In the genomic region with DNA sequence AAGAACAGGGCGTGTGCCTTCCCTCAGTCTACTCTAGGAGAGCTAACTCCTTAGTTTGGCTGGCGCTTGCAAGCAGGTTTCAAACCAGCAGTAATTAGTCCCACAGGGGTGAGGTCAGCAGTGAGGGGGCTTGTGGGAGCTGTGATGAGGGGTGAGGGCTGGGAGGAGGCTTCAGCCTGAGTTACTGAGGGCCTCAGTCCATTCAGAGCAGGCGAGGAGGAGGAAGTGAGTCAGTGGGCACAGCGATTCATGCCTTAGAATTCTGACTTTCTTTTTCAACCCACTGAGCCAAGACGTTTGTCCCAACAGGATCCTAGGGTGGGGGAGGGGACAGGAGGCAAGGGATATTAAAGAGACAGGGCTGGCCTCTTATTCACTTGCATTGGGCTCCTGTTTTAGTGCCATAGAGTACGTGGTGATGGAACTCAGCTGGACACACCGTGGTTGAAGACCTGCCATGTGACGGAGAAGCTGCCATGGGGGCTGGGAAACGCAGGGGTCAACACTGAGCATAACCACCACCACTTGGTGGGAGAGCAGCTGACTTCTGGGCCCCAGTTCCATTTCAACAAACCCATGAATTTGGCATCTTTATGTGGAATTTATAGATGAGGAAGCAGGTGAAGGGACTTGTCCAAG, we compare ENCODE assay signal across 12 cellular contexts. TPM values are rescaled to one million over a fixed set of nuclear protein-coding genes. Genes with fewer than 3 reads are reported as not detected.
A peak's percentile ranks its signal among the peaks of the same experiment; 100 is the strongest.
DNase-seq lines count a peak whose midpoint lies in the region; ATAC-seq and TF ChIP-seq lines count a peak whose summit lies in the region.
"Had no signal": no experiment of that assay in that cellular context is flagged by ENCODE, and none has a peak within 500 bp of the region (broad histone marks: within the 10 kb centered on the region; RNA-seq: fewer than 3 reads in every experiment).

No MANE protein-coding gene starts in this region.

- no peaks in the 10 kb centered on the region for H3K9me3 ChIP-seq in SK-N-SH
- no peaks in the 10 kb centered on the region for H3K9me3 ChIP-seq in suprapubic skin

- TF ChIP-seq CTCF in SK-N-SH (IDR thresholded peaks at IDR 0.05) = no peak
- no peak for TF ChIP-seq CTCF in fibroblast of the aortic adventitia (IDR thresholded peaks at IDR 0.05; ENCODE audit: insufficient read depth, low read length)
- TF ChIP-seq CTCF in suprapubic skin (IDR thresholded peaks at IDR 0.05) = no peak

- peak overlapping the region; percentile 11 for H3K27ac Mint-ChIP-seq in activated T-cell treated with anti-CD3 and anti-CD28 coated beads, Interleukin-2, amount 50 U/mL, for 24 hours
- H3K27ac Mint-ChIP-seq: stimulated activated memory B cell treated with anti-CD40 and anti-IgM and Interleukin-4, amounts not matched to agents 10 μg/mL and 1 μg/mL and 100 μg/mL, for 72 hours; T-helper 17 cell had no signal

- no peaks in the 10 kb centered on the region for H3K9me3 Mint-ChIP-seq in activated T-cell treated with anti-CD3 and anti-CD28 coated beads, Interleukin-2, amount 50 U/mL, for 24 hours
- H3K9me3 Mint-ChIP-seq in activated T-cell treated with anti-CD3 and anti-CD28 coated beads, Interleukin-2, amount 50 U/mL, for 4 hours = no peaks in the 10 kb centered on the region
- H3K9me3 Mint-ChIP-seq: stimulated activated memory B cell treated with anti-CD40 and anti-IgM and Interleukin-4, amounts not matched to agents 10 μg/mL and 1 μg/mL and 100 μg/mL, for 72 hours had no signal

- CTCF ChIA-PET in SK-N-SH (lab: Yijun Ruan, JAX) = interaction anchor here (0.9 to 6.4 kb wide), 7 partner anchors 8 to 51 kb away, joined by 3 to 52 read pairs (median 7); partner anchors contain the start of gene ITGA3

- H3K4me3 ChIP-seq in SK-N-SH (ENCODE audit: low read depth in 2 of 2, low read length in 1 of 2) (no peak overlapping the region), fibroblast of the aortic adventitia (ENCODE audit: low read depth, low read length) (no peak overlapping the region), suprapubic skin (no peak overlapping the region)

- no peaks in the 10 kb centered on the region for H3K9me2 ChIP-seq in SK-N-SH

- peaks cover 17% of the 10 kb centered on the region for H3K79me2 ChIP-seq in SK-N-SH (ENCODE audit: insufficient read depth)

- H4K20me1 ChIP-seq in SK-N-SH (ENCODE audit: insufficient read depth) = no peaks in the 10 kb centered on the region

- H3K4me1 ChIP-seq in SK-N-SH (ENCODE audit: control insufficient read depth in 1 of 2, insufficient read depth in 2 of 2, low read depth in 1 of 2, low read length in 1 of 2) = peaks cover 25 to 64% of the 10 kb centered on the region in 2 experiments
- peaks cover 30% of the 10 kb centered on the region for H3K4me1 ChIP-seq in suprapubic skin

- ATAC-seq in activated T-cell treated with anti-CD3 and anti-CD28 coated beads, Interleukin-2, amount 50 U/mL, for 4 hours = no peak
- no peak for ATAC-seq in HG03025 (IDR thresholded peaks at IDR 0.05; ENCODE audit: low FRiP score, unreplicated experiment)
- ATAC-seq: stimulated activated memory B cell treated with anti-CD40 and anti-IgM and Interleukin-4, amounts not matched to agents 10 μg/mL and 1 μg/mL and 100 μg/mL, for 72 hours; T-helper 17 cell had no signal

- H3K4me1 Mint-ChIP-seq in activated T-cell treated with anti-CD3 and anti-CD28 coated beads, Interleukin-2, amount 50 U/mL, for 24 hours (ENCODE audit: low read depth) = peaks cover 37% of the 10 kb centered on the region
- peaks cover 10% of the 10 kb centered on the region for H3K4me1 Mint-ChIP-seq in activated T-cell treated with anti-CD3 and anti-CD28 coated beads, Interleukin-2, amount 50 U/mL, for 4 hours (ENCODE audit: low read depth)

- WGBS in SK-N-SH (ENCODE audit: low lambda C conversion rate) = 45% methylated on average over 9 of the region's 9 CpGs
- 53% methylated on average over 9 of the region's 9 CpGs for WGBS in suprapubic skin

- H3K27ac ChIP-seq in SK-N-SH (ENCODE audit: low read depth in 2 of 2, low read length in 1 of 2) = peak overlapping the region; percentile 40 to 100; a peak in 3 of 4 replicates
- peak overlapping the region; percentile 34 for H3K27ac ChIP-seq in suprapubic skin

- peaks cover 60% of the 10 kb centered on the region for H3F3A ChIP-seq in SK-N-SH (replicated peaks; ENCODE audit: insufficient read depth)

- POLR2A ChIA-PET in SK-N-SH (lab: Yijun Ruan, JAX) = interaction anchor here (0.7 kb wide), 1 partner anchor 10 kb away, joined by 3 read pairs; no protein-coding TSS in a partner anchor

- TF ChIP-seq EP300 in SK-N-SH (IDR thresholded peaks at IDR 0.05; ENCODE audit: borderline replicate concordance in 1 of 2, low read depth in 1 of 2, low read length in 1 of 2) (peak in 1 of 2 experiments; percentile 76; a peak in 1 of 4 replicates), suprapubic skin (IDR thresholded peaks at IDR 0.05) (no peak)

- H3K4me3 Mint-ChIP-seq in activated T-cell treated with anti-CD3 and anti-CD28 coated beads, Interleukin-2, amount 50 U/mL, for 24 hours = no peak overlapping the region
- H3K4me3 Mint-ChIP-seq in activated T-cell treated with anti-CD3 and anti-CD28 coated beads, Interleukin-2, amount 50 U/mL, for 4 hours = no peak overlapping the region
- H3K4me3 Mint-ChIP-seq: stimulated activated memory B cell treated with anti-CD40 and anti-IgM and Interleukin-4, amounts not matched to agents 10 μg/mL and 1 μg/mL and 100 μg/mL, for 72 hours; T-helper 17 cell had no signal

- H3K27me3 Mint-ChIP-seq in activated T-cell treated with anti-CD3 and anti-CD28 coated beads, Interleukin-2, amount 50 U/mL, for 24 hours = peaks cover 5% of the 10 kb centered on the region
- peaks cover 13% of the 10 kb centered on the region for H3K27me3 Mint-ChIP-seq in activated T-cell treated with anti-CD3 and anti-CD28 coated beads, Interleukin-2, amount 50 U/mL, for 4 hours (ENCODE audit: low read depth)

- DNase-seq in activated T-cell treated with anti-CD3 and anti-CD28 coated beads, Interleukin-2, amount 50 U/mL, for 24 hours = no peak
- no peak for DNase-seq in activated T-cell treated with anti-CD3 and anti-CD28 coated beads, Interleukin-2, amount 50 U/mL, for 4 hours
- no peak for DNase-seq in SK-N-SH
- DNase-seq in fibroblast of the aortic adventitia (ENCODE audit: low read depth) = peak; percentile 59
- no peak for DNase-seq in suprapubic skin (ENCODE audit: low spot score in 2 of 2)
- DNase-seq in putamen (ENCODE audit: low spot score) = no peak
- DNase-seq in SK-N-DZ (ENCODE audit: low spot score) = no peak
- DNase-seq: NCI-H146, retina, T-helper 17 cell had no signal

- H3K27me3 ChIP-seq in SK-N-SH (ENCODE audit: insufficient read depth) (no peaks in the 10 kb centered on the region), suprapubic skin (no peaks in the 10 kb centered on the region)

- TF ChIP-seq POLR2A in suprapubic skin (IDR thresholded peaks at IDR 0.05) = no peak

- no peak for TF ChIP-seq RAD21 in SK-N-SH (IDR thresholded peaks at IDR 0.05; ENCODE audit: low read length)

- H3K36me3 ChIP-seq in SK-N-SH (replicated peaks in 1 of 2; ENCODE audit: control insufficient read depth in 1 of 2, insufficient read depth in 2 of 2, low read length in 1 of 2) (peaks cover 0 to 3% of the 10 kb centered on the region in 2 experiments), suprapubic skin (no peaks in the 10 kb centered on the region)

- H2AFZ ChIP-seq in SK-N-SH (ENCODE audit: low read depth) = no peak overlapping the region

- H3K36me3 Mint-ChIP-seq in activated T-cell treated with anti-CD3 and anti-CD28 coated beads, Interleukin-2, amount 50 U/mL, for 24 hours (ENCODE audit: low read depth) = no peaks in the 10 kb centered on the region
- no peaks in the 10 kb centered on the region for H3K36me3 Mint-ChIP-seq in activated T-cell treated with anti-CD3 and anti-CD28 coated beads, Interleukin-2, amount 50 U/mL, for 4 hours (ENCODE audit: insufficient read depth)
- H3K36me3 Mint-ChIP-seq: stimulated activated memory B cell treated with anti-CD40 and anti-IgM and Interleukin-4, amounts not matched to agents 10 μg/mL and 1 μg/mL and 100 μg/mL, for 72 hours had no signal

- peak overlapping the region; percentile 67 for H3K9ac ChIP-seq in SK-N-SH

- H3K4me2 ChIP-seq in SK-N-SH = peak overlapping the region; percentile 67

TF ChIP-seq in SK-N-SH, 30 proteins besides CTCF, POLR2A, EP300 and RAD21 (continues in another document):
- no peak for TF ChIP-seq RFX5 (IDR thresholded peaks at IDR 0.05; ENCODE audit: low read length)

RNA-seq across cellular contexts. Expression of gene ITGA3, which starts 8.3 kb away (rescaled TPM):
- total RNA-seq in activated T-cell treated with anti-CD3 and anti-CD28 coated beads, Interleukin-2, amount 50 U/mL, for 4 hours = 10 to 100 TPM in 1 of 3 donors, 1 to 10 TPM in 2; 9.2 to 10.2 (median 9.4) TPM
- 543 and 766 TPM in 2 replicates for polyA plus RNA-seq in SK-N-SH (2012; rRNA removed)
- 239 and 423 TPM in 2 replicates for polyA plus RNA-seq in SK-N-SH (2012; cell fraction: cytosol; rRNA removed)
- 1,445 and 1,576 TPM in 2 replicates for polyA plus RNA-seq in SK-N-SH (2012; cell fraction: nucleus; rRNA removed)
- total RNA-seq in fibroblast of the aortic adventitia (ENCODE audit: low replicate concordance) (16.1 and 35.1 TPM in 2 replicates), suprapubic skin (100 to 1,000 TPM in 3 of 4 donors, 10 to 100 TPM in 1; 85.9 to 229 (median 198) TPM)
- polyA plus RNA-seq in SK-N-DZ (2014; cell fraction: cytosol; rRNA removed) = 0.78 and 1.8 TPM in 2 replicates
- 1.8 and 3.1 TPM in 2 replicates for polyA plus RNA-seq in SK-N-DZ (2014; cell fraction: nucleus; rRNA removed)

RNA-seq across cellular contexts. Expression of gene PDK2, which starts 47.5 kb away (rescaled TPM):
- total RNA-seq in activated T-cell treated with anti-CD3 and anti-CD28 coated beads, Interleukin-2, amount 50 U/mL, for 4 hours = 10 to 100 TPM in 1 of 3 donors, 1 to 10 TPM in 2; 8.8 to 11.7 (median 9.2) TPM
- 96.1 and 124 TPM in 2 replicates for polyA plus RNA-seq in SK-N-SH (2012; rRNA removed)
- polyA plus RNA-seq in SK-N-SH (2012; cell fraction: cytosol; rRNA removed) = 41.5 and 62.1 TPM in 2 replicates
- polyA plus RNA-seq in SK-N-SH (2012; cell fraction: nucleus; rRNA removed) = 123 and 147 TPM in 2 replicates
- total RNA-seq in fibroblast of the aortic adventitia (ENCODE audit: low replicate concordance) = 13.2 and 37.8 TPM in 2 replicates
- total RNA-seq in suprapubic skin = 100 to 1,000 TPM in 2 of 4 donors, 10 to 100 TPM in 2; 33.2 to 114 (median 69.6) TPM
- polyA plus RNA-seq in SK-N-DZ (2014; cell fraction: cytosol; rRNA removed) = 24.2 and 27.4 TPM in 2 replicates
- polyA plus RNA-seq in SK-N-DZ (2014; cell fraction: nucleus; rRNA removed) = 17.1 and 34.6 TPM in 2 replicates

RNA-seq across cellular contexts. Expression of gene DLX3, which starts 52.6 kb away (rescaled TPM):
- total RNA-seq in activated T-cell treated with anti-CD3 and anti-CD28 coated beads, Interleukin-2, amount 50 U/mL, for 4 hours = under 1 TPM; 0.08 to 0.47 (median 0.25) TPM
- polyA plus RNA-seq in SK-N-SH (2012; rRNA removed) = not detected in 2 replicates
- polyA plus RNA-seq in SK-N-SH (2012; cell fraction: cytosol; rRNA removed) = not detected in 2 replicates
- polyA plus RNA-seq in SK-N-SH (2012; cell fraction: nucleus; rRNA removed) = not detected in 2 replicates
- total RNA-seq in fibroblast of the aortic adventitia (ENCODE audit: low replicate concordance) (not detected in 2 replicates), suprapubic skin (10 to 100 TPM; 12.9 to 31.8 (median 23.8) TPM)
- not detected in 2 replicates for polyA plus RNA-seq in SK-N-DZ (2014; cell fraction: cytosol; rRNA removed)
- not detected in 2 replicates for polyA plus RNA-seq in SK-N-DZ (2014; cell fraction: nucleus; rRNA removed)
- total RNA-seq: T-helper 17 cell had no signal

Comparison
In these comparisons a context has a peak if more than half of its experiments do, and no peak if none do; other contexts are left out.
1. RNA of gene DLX3, which starts 52.6 kb away (total RNA-seq): 12.9 to 31.8 TPM in suprapubic skin; 0.08 to 0.47 TPM in activated T-cell treated with anti-CD3 and anti-CD28 coated beads, Interleukin-2, amount 50 U/mL, for 4 hours and not detected in fibroblast of the aortic adventitia; every median in the first group is over 4 times any median in the second.